In the genomic region with DNA sequence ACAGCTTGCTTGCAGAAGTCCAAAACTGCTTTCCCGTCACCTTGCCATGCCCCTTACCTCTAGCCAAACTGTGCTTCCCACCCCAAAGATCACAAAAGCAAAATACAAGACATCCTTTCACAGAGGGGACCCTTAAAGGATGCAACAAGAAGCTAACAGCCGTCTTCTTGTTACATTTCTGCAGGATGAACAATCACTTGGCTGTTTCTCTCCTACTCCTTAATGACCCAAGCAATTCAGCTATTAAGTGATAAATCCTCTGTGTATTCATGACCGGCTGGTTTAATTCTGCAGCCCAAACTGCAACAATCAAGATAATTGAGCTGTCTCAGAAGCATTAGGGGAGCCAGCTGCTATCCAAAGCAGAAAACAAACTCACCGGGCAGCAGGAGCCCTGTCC, we compare ENCODE assay signal across 19 cellular contexts.
DNase-seq lines count a peak whose midpoint lies in the region; ATAC-seq, FAIRE-seq and TF ChIP-seq lines count a peak whose summit lies in the region.
"Had no signal": no experiment of that assay in that cellular context is flagged by ENCODE, and none has a peak within 500 bp of the region (broad histone marks: within the 10 kb centered on the region; RNA-seq: fewer than 3 reads in every experiment).

No MANE protein-coding gene starts in this region.

- H4K8ac ChIP-seq in neuronal stem cell (ENCODE audit: low read depth, low read length) (no peak overlapping the region), trophoblast cell (ENCODE audit: low read depth, low read length) (no peak overlapping the region)

- no peak overlapping the region for H4K12ac ChIP-seq in trophoblast cell (ENCODE audit: low read depth, low read length)

- H2BK12ac ChIP-seq in neuronal stem cell (ENCODE audit: low read length) (no peak overlapping the region), trophoblast cell (ENCODE audit: low read length) (no peak overlapping the region)

- peaks cover 3% of the 10 kb centered on the region for H3K4me1 Mint-ChIP-seq in astrocyte (ENCODE audit: low read depth, unreplicated experiment)

- DNase-seq in NCI-H2227 (lab: John Stamatoyannopoulos, UW; ENCODE audit: unreplicated experiment) (peak; percentile 6), NCI-H2227 treated with DMSO at 0.1 percent for 48 hours (lab: John Stamatoyannopoulos, UW) (no peak), NCI-H524 (lab: John Stamatoyannopoulos, UW) (peak; percentile 17 to 57), astrocyte (ENCODE audit: low read depth) (peak; percentile 18), neuronal stem cell (ENCODE audit: low spot score) (no peak), trophoblast cell (no peak), GM10266 (ENCODE audit: extremely low spot score) (no peak)
- DNase-seq: EL, HCEC 1CT, NCI-H146, NCI-H2081, NCI-H226, SHP77 had no signal

- H3K23ac ChIP-seq in neuronal stem cell (ENCODE audit: low read depth, low read length, poor library complexity) = no peak overlapping the region
- H3K23ac ChIP-seq in trophoblast cell (ENCODE audit: low read length) = no peak overlapping the region

- no peaks in the 10 kb centered on the region for H3K9me3 ChIP-seq in astrocyte (ENCODE audit: insufficient read depth, low read depth, low read length)
- no peaks in the 10 kb centered on the region for H3K9me3 ChIP-seq in neuronal stem cell (replicated peaks in 1 of 2; ENCODE audit: control insufficient read depth in 2 of 2, insufficient read depth in 1 of 2, low read depth in 1 of 2, low read length in 2 of 2)
- no peaks in the 10 kb centered on the region for H3K9me3 ChIP-seq in trophoblast cell (ENCODE audit: insufficient read depth, low read depth, low read length)
- H3K9me3 ChIP-seq: A549; BLaER1 treated with 17β-estradiol and CSF1 and Interleukin-3, amounts not matched to agents 10 nM and 100 nM had no signal

- H3K27me3 ChIP-seq in astrocyte (ENCODE audit: insufficient read depth, low read length) (peaks cover 3% of the 10 kb centered on the region), neuronal stem cell (ENCODE audit: control insufficient read depth in 3 of 3, insufficient read depth in 3 of 3, low read depth in 1 of 3, low read length in 3 of 3) (peaks cover 0 to 28% (median 0%) of the 10 kb centered on the region in 3 experiments), trophoblast cell (ENCODE audit: insufficient read depth, low read length) (no peaks in the 10 kb centered on the region)

- H3K27ac Mint-ChIP-seq in astrocyte (ENCODE audit: unreplicated experiment) = no peak overlapping the region

- H3K9ac ChIP-seq in astrocyte (ENCODE audit: low read length) (no peak overlapping the region), neuronal stem cell (ENCODE audit: low read depth, low read length, poor library complexity) (no peak overlapping the region), trophoblast cell (ENCODE audit: low read length) (no peak overlapping the region)
- H3K9ac ChIP-seq: BLaER1 treated with 17β-estradiol and CSF1 and Interleukin-3, amounts not matched to agents 10 nM and 100 nM had no signal

- H3K79me2 ChIP-seq in astrocyte (ENCODE audit: insufficient read depth, low read length) (no peaks in the 10 kb centered on the region), trophoblast cell (ENCODE audit: control insufficient read depth, insufficient read depth, low read length, poor library complexity) (no peaks in the 10 kb centered on the region)

- H3K4me3 Mint-ChIP-seq in astrocyte (ENCODE audit: unreplicated experiment) = no peak overlapping the region

- H2AFZ ChIP-seq in astrocyte (ENCODE audit: low read depth, low read length) (no peak overlapping the region), neuronal stem cell (ENCODE audit: low read length) (no peak overlapping the region), trophoblast cell (ENCODE audit: insufficient read depth, low read length, poor library complexity) (no peak overlapping the region)

- H4K20me1 ChIP-seq in astrocyte (ENCODE audit: insufficient read depth, low read length) = no peaks in the 10 kb centered on the region
- H4K20me1 ChIP-seq: BLaER1 treated with 17β-estradiol and CSF1 and Interleukin-3, amounts not matched to agents 10 nM and 100 nM had no signal

- peaks cover 10% of the 10 kb centered on the region for H3K4me1 ChIP-seq in astrocyte (ENCODE audit: insufficient read depth, low read length)
- H3K4me1 ChIP-seq in neuronal stem cell (ENCODE audit: control insufficient read depth in 2 of 2, insufficient read depth in 1 of 2, low read depth in 1 of 2, low read length in 2 of 2) = peaks cover 0 to 16% of the 10 kb centered on the region in 2 donors
- no peaks in the 10 kb centered on the region for H3K4me1 ChIP-seq in trophoblast cell (ENCODE audit: control insufficient read depth in 1 of 2, insufficient read depth in 2 of 2, low read length in 2 of 2)
- H3K4me1 ChIP-seq: A549 had no signal

- H3K79me1 ChIP-seq in neuronal stem cell (ENCODE audit: low read depth, low read length) (no peaks in the 10 kb centered on the region), trophoblast cell (ENCODE audit: low read length) (no peaks in the 10 kb centered on the region)

- no peak overlapping the region for H3K14ac ChIP-seq in neuronal stem cell (ENCODE audit: low read length)
- no peak overlapping the region for H3K14ac ChIP-seq in trophoblast cell (ENCODE audit: low read length)

- no peaks in the 10 kb centered on the region for H3K36me3 Mint-ChIP-seq in astrocyte (ENCODE audit: low read depth, unreplicated experiment)

- no peak overlapping the region for H3K18ac ChIP-seq in neuronal stem cell (ENCODE audit: low read length)
- no peak overlapping the region for H3K18ac ChIP-seq in trophoblast cell (ENCODE audit: low read length)

- no peaks in the 10 kb centered on the region for H3K9me3 Mint-ChIP-seq in astrocyte (ENCODE audit: unreplicated experiment)

- H3K4me2 ChIP-seq in astrocyte (ENCODE audit: low read length) (no peak overlapping the region), neuronal stem cell (ENCODE audit: insufficient read depth, low read length, poor library complexity, severe bottlenecking) (no peak overlapping the region), trophoblast cell (ENCODE audit: low read length) (no peak overlapping the region)
- H3K4me2 ChIP-seq: A549; BLaER1 treated with 17β-estradiol and CSF1 and Interleukin-3, amounts not matched to agents 10 nM and 100 nM had no signal

- H3K4ac ChIP-seq in neuronal stem cell (ENCODE audit: low read length) (no peak overlapping the region), trophoblast cell (ENCODE audit: low read depth, low read length) (no peak overlapping the region)

- H2AK5ac ChIP-seq in neuronal stem cell (ENCODE audit: low read depth, low read length) = no peak overlapping the region
- H2AK5ac ChIP-seq in trophoblast cell (ENCODE audit: low read length) = no peak overlapping the region

- no peak overlapping the region for H4K91ac ChIP-seq in neuronal stem cell (ENCODE audit: low read depth, low read length, poor library complexity)
- H4K91ac ChIP-seq in trophoblast cell (ENCODE audit: low read depth, low read length) = no peak overlapping the region

- ATAC-seq in HG03565 (IDR thresholded peaks at IDR 0.05; ENCODE audit: unreplicated experiment) = no peak
- ATAC-seq: A549, SK-N-SH treated with all-trans-retinoic acid at 6 μM for 48 hours had no signal

- no peak for FAIRE-seq in astrocyte (lab: Jason Lieb, UNC)
- FAIRE-seq: A549, HTR-8/SVneo had no signal

- H2BK120ac ChIP-seq in neuronal stem cell (ENCODE audit: low read depth, low read length) (no peak overlapping the region), trophoblast cell (ENCODE audit: insufficient read depth, low read length, poor library complexity) (no peak overlapping the region)

- H3K27ac ChIP-seq in astrocyte (ENCODE audit: low read depth, low read length) = no peak overlapping the region
- H3K27ac ChIP-seq in neuronal stem cell (replicated peaks; ENCODE audit: low read length) = peak overlapping the region; percentile 68
- H3K27ac ChIP-seq in trophoblast cell (ENCODE audit: low read depth, low read length) = no peak overlapping the region
- H3K27ac ChIP-seq: A549; BLaER1 treated with 17β-estradiol and CSF1 and Interleukin-3, amounts not matched to agents 10 nM and 100 nM; HL-60 had no signal

- no CpG with 5 or more reads among the region's 4 CpGs for WGBS in neuronal stem cell (ENCODE audit: extremely low coverage in 2 of 2, insufficient read length in 2 of 2, insufficient replicate concordance in 1 of 2), 2 donors
- no CpG with 5 or more reads among the region's 4 CpGs for WGBS in trophoblast cell (ENCODE audit: extremely low coverage, insufficient coverage, insufficient read length)

- H2BK15ac ChIP-seq in neuronal stem cell (ENCODE audit: low read length) = no peak overlapping the region

- H3K36me3 ChIP-seq in astrocyte (ENCODE audit: insufficient read depth, low read length) (no peaks in the 10 kb centered on the region), neuronal stem cell (replicated peaks in 1 of 2; ENCODE audit: control insufficient read depth in 2 of 2, insufficient read depth in 2 of 2, low read length in 2 of 2) (no peaks in the 10 kb centered on the region), trophoblast cell (ENCODE audit: control insufficient read depth in 1 of 2, insufficient read depth in 2 of 2, low read length in 2 of 2) (no peaks in the 10 kb centered on the region)
- H3K36me3 ChIP-seq: BLaER1 treated with 17β-estradiol and CSF1 and Interleukin-3, amounts not matched to agents 10 nM and 100 nM had no signal

- H2BK5ac ChIP-seq in neuronal stem cell (ENCODE audit: low read length) (no peak overlapping the region), trophoblast cell (ENCODE audit: low read depth, low read length, poor library complexity) (no peak overlapping the region)

- H3K27me3 Mint-ChIP-seq in astrocyte (ENCODE audit: low read depth, unreplicated experiment) = peaks cover 12% of the 10 kb centered on the region

- TF ChIP-seq CTCF in astrocyte (IDR thresholded peaks at IDR 0.05; ENCODE audit: insufficient read depth, low read depth, low read length) (no peak), GM10266 (IDR thresholded peaks at IDR 0.05; ENCODE audit: control insufficient read depth, insufficient read depth, low read depth, missing control alignments) (no peak)

- H3K4me3 ChIP-seq in astrocyte (ENCODE audit: insufficient read depth, low read depth, low read length) (no peak overlapping the region), neuronal stem cell (ENCODE audit: low read length in 2 of 2) (no peak overlapping the region), trophoblast cell (ENCODE audit: low read depth, low read length) (no peak overlapping the region)
- H3K4me3 ChIP-seq: A549; BLaER1 treated with 17β-estradiol and CSF1 and Interleukin-3, amounts not matched to agents 10 nM and 100 nM had no signal

Comparison
In these comparisons a context has a peak if more than half of its experiments do, and no peak if none do; other contexts are left out.
1. DNase-seq: peak in NCI-H2227 (single experiment), NCI-H524 (2 of 2) and astrocyte (single experiment); none in NCI-H2227 treated with DMSO at 0.1 percent for 48 hours (single experiment), neuronal stem cell (single experiment), trophoblast cell (0 of 2) and GM10266 (single experiment).